Comparison of ENCODE assay signal across 8 cellular contexts in the genomic region with DNA sequence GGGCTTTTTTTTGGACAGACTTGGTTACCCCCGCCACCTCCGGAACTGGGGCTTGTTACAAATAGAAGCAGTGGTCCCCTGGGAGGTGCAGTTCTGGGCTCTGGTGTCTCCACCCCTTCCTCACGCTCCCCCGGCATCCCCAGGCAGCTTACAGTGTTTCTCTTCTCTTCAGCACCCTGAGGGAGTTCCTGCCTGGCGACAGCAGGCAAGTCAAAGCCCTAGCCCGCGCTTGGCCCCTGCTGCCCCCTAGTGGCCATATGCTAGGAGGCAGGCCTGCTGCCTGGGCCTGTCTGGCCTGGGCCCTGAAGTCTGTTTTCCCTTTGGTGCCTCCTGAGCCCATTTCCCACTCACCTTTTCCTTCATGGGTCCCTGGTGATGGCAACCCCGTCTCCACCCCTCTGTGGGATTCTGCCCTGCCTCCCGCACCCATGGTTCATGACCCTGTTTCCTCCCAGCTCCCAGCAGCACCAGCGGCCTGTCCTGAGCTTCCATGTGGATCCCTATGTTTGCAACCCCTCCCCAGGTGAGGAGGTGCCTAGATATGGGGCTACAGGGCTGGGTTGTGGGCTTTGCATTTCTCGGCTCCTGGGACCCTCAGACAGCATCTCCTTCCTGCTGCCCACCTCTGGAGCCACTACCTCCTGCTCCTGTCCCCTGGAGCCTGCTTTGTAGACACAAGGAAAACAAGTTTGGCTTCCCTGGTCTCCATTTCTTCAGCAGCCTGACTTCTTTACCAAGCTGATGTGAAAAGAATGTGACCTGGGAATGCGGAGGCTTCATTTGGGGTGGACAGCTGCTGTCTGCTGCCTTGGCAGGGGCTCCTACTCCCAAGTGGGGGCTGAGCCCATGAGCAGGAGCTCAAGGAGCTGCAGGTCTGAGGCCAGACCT. TPM values are rescaled to one million over a fixed set of nuclear protein-coding genes. Genes with fewer than 3 reads are reported as not detected.
DNase-seq lines count a peak whose midpoint lies in the region; ATAC-seq and TF ChIP-seq lines count a peak whose summit lies in the region.

No MANE protein-coding gene starts in this region.

- H3K36me3 ChIP-seq in lower lobe of right lung = peaks cover 48% of the 10 kb centered on the region

- peaks cover 50% of the 10 kb centered on the region for H3K36me3 Mint-ChIP-seq in CD4-positive, alpha-beta T cell (ENCODE audit: low read depth)

- peaks cover 18% of the 10 kb centered on the region for H3K27me3 ChIP-seq in CD4-positive, alpha-beta T cell (ENCODE audit: control insufficient read depth, insufficient read depth, low read length)
- H3K27me3 ChIP-seq in lower lobe of right lung (ENCODE audit: low read depth) = peaks cover 22% of the 10 kb centered on the region

- H3K4me3 ChIP-seq in lower lobe of right lung = peak overlapping the region; percentile 63

- H3K27ac Mint-ChIP-seq in CD4-positive, alpha-beta T cell = peak overlapping the region; percentile 26

- peak overlapping the region; percentile 30 for H3K27ac ChIP-seq in CD4-positive, alpha-beta T cell (ENCODE audit: low read depth, low read length)
- H3K27ac ChIP-seq in lower lobe of right lung = peak overlapping the region; percentile 4

- CTCF ChIA-PET in CD4-positive, alpha-beta T cell (lab: Charles Lee) = interaction anchor here (0.5 to 2.7 kb wide), 21 partner anchors 9 to 1110 kb away, joined by 3 to 26 read pairs (median 4); a partner anchor contains a TSS

- no peaks in the 10 kb centered on the region for H3K9me3 Mint-ChIP-seq in CD4-positive, alpha-beta T cell

- POLR2A ChIA-PET in CD4-positive, alpha-beta T cell (lab: Charles Lee) = interaction anchor here (0.5 to 2.9 kb wide), 9 partner anchors 9 to 387 kb away, joined by 3 to 48 read pairs (median 3); a partner anchor contains a TSS

- intact Hi-C loops in CD4-positive, alpha-beta T cell (cut with DNase I, micrococcal nuclease) = loop anchor here in 1 of 2 experiments (5.0 kb wide), 1 partner anchor 56 kb away; a partner anchor contains a TSS
- intact Hi-C loops in lower lobe of right lung (cut with DNase I) = no loop called here

- peak; percentile 90 for TF ChIP-seq CTCF in CD4-positive, alpha-beta T cell (IDR thresholded peaks at IDR 0.05)
- TF ChIP-seq CTCF in lower lobe of right lung (IDR thresholded peaks at IDR 0.05) = peak; percentile 100

- peaks cover 30% of the 10 kb centered on the region for H3K27me3 Mint-ChIP-seq in CD4-positive, alpha-beta T cell

- peaks cover 48% of the 10 kb centered on the region for H3K4me1 ChIP-seq in lower lobe of right lung

- H3K4me1 Mint-ChIP-seq in CD4-positive, alpha-beta T cell (ENCODE audit: low read depth) = peaks cover 42% of the 10 kb centered on the region

- peak overlapping the region; percentile 88 for H3K4me3 Mint-ChIP-seq in CD4-positive, alpha-beta T cell

- ATAC-seq in CD4-positive, alpha-beta T cell (ENCODE audit: poor library complexity) = peak; percentile 96
- ATAC-seq in GM19397 (IDR thresholded peaks at IDR 0.05; ENCODE audit: unreplicated experiment) = peak; percentile 62
- peak; percentile 46 for ATAC-seq in HG03565 (IDR thresholded peaks at IDR 0.05; ENCODE audit: unreplicated experiment)
- peak; percentile 82 to 93 for ATAC-seq in lower lobe of right lung

- peak; percentile 85 to 95 (median 90) for DNase-seq in CD4-positive, alpha-beta T cell
- peak; percentile 31 for DNase-seq in NCI-H748 treated with DMSO at 0.1 percent for 48 hours (lab: John Stamatoyannopoulos, UW)
- peak; percentile 90 to 91 for DNase-seq in activated CD4-positive, alpha-beta T cell treated with anti-CD3 and anti-CD28 coated beads, Interleukin-2, amount 50 U/mL, for 24 hours (ENCODE audit: low read depth in 1 of 2, low spot score in 1 of 2)
- DNase-seq in dermis blood vessel endothelial cell = peak; percentile 91
- DNase-seq in lower lobe of right lung = peak; percentile 93
- peak; percentile 79 to 92 (median 87) for DNase-seq in stimulated activated CD4-positive, alpha-beta T cell treated with anti-CD3 and anti-CD28 coated beads, TNF-alpha, amount 100 ng/mL, for 48 hours (ENCODE audit: low read depth in 3 of 3)

- H3K9me3 ChIP-seq in CD4-positive, alpha-beta T cell (ENCODE audit: control insufficient read depth, low read length) = no peaks in the 10 kb centered on the region
- no peaks in the 10 kb centered on the region for H3K9me3 ChIP-seq in lower lobe of right lung

RNA-seq across cellular contexts. Expression of a gene that starts 2.2 kb away (rescaled TPM):
- total RNA-seq in CD4-positive, alpha-beta T cell = under 1 TPM; 0.14 to 0.19 TPM
- total RNA-seq in dermis blood vessel endothelial cell = 0.23 and 0.34 TPM in 2 replicates
- total RNA-seq in lower lobe of right lung = 17.4 TPM

RNA-seq across cellular contexts. Expression of a gene that starts 9.1 kb away (rescaled TPM):
- total RNA-seq in CD4-positive, alpha-beta T cell = 100 to 1,000 TPM; 167 to 169 TPM
- 815 and 1,069 TPM in 2 replicates for total RNA-seq in dermis blood vessel endothelial cell
- total RNA-seq in lower lobe of right lung = 323 TPM

RNA-seq across cellular contexts. Expression of a gene that starts 57.9 kb away (rescaled TPM):
- total RNA-seq in CD4-positive, alpha-beta T cell = 10 to 100 TPM; 57.0 to 61.1 TPM
- total RNA-seq in dermis blood vessel endothelial cell = 52.4 and 56.2 TPM in 2 replicates
- total RNA-seq in lower lobe of right lung = 157 TPM

Comparison
In these comparisons a context has a peak if more than half of its experiments do, and no peak if none do; other contexts are left out.
1. Peak in every context shown above with its lines: DNase-seq, ATAC-seq, H3K4me3 ChIP-seq and H3K27ac ChIP-seq.
2. ATAC-seq: peak in every context shown above with its lines; median percentile 96 in CD4-positive, alpha-beta T cell; 88 in lower lobe of right lung; 62 in GM19397; 46 in HG03565.
3. DNase-seq: peak in every context shown above with its lines; median percentile 93 in lower lobe of right lung; 91 in dermis blood vessel endothelial cell; 90 in CD4-positive, alpha-beta T cell; 90 in activated CD4-positive, alpha-beta T cell treated with anti-CD3 and anti-CD28 coated beads, Interleukin-2, amount 50 U/mL, for 24 hours; 87 in stimulated activated CD4-positive, alpha-beta T cell treated with anti-CD3 and anti-CD28 coated beads, TNF-alpha, amount 100 ng/mL, for 48 hours; 31 in NCI-H748 treated with DMSO at 0.1 percent for 48 hours.
4. RNA of a gene that starts 2.2 kb away (total RNA-seq): 17.4 TPM in lower lobe of right lung (single experiment); 0.23 to 0.34 TPM in dermis blood vessel endothelial cell and 0.14 to 0.19 TPM in CD4-positive, alpha-beta T cell; every median in the first group is over 10 times any median in the second.